8 cellular contexts compared by ENCODE assay signal in the genomic region with DNA sequence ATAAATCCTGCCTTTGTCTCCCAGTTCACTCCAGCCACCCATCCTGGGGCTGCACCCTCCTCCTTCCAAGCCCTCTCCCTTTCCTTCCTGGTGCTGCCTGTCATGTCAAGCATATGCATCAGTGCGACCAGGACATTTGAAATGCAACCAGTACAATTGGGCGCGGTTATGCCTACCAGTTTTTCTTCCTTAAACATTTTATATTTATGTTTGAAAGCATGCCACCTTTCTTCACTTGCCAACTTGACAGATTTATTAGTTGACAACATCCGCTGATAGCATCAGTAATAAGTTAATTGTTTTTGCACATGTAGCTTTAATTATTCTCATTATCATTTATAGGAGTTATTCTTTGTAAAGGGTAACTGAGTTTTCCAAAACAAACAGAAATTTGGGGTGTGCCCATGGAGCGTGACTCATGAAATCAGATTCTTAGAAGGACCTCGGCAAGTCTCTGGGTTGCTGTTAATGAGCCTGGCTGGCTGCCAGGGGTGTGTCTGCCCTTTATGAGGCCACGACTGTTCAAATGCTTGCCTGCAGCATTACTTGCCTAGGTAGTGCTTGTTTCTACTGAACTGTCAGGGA. TPM values are rescaled to one million over a fixed set of nuclear protein-coding genes. Genes with fewer than 3 reads are reported as not detected.
DNase-seq lines count a peak whose midpoint lies in the region; ATAC-seq and TF ChIP-seq lines count a peak whose summit lies in the region.

No MANE protein-coding gene starts in this region.

- H3K36me3 ChIP-seq in HEK293 (ENCODE audit: control insufficient read depth in 2 of 2, insufficient read depth in 1 of 2, low read length in 2 of 2): no peaks in the 10 kb centered on the region
- no peaks in the 10 kb centered on the region for H3K36me3 ChIP-seq in lower lobe of right lung

- peaks cover 11% of the 10 kb centered on the region for H3K4me1 ChIP-seq in HEK293 (ENCODE audit: control insufficient read depth, insufficient read depth, low read length)
- H3K4me1 ChIP-seq in lower lobe of right lung: peaks cover 27% of the 10 kb centered on the region

- peaks cover 2% of the 10 kb centered on the region; the same call in 1 of the 2 replicates for H3K9me3 ChIP-seq in HEK293 (ENCODE audit: control insufficient read depth, insufficient read depth, low read depth, low read length)
- H3K9me3 ChIP-seq in lower lobe of right lung: no peaks in the 10 kb centered on the region

- H3K4me3 ChIP-seq in HEK293 (ENCODE audit: low read depth, low read length) (no peak overlapping the region), lower lobe of right lung (no peak overlapping the region)

- DNase-seq in NCI-H2196 (lab: John Stamatoyannopoulos, UW; ENCODE audit: unreplicated experiment) (peak; percentile 63), astrocyte of the hippocampus (ENCODE audit: low read depth, low spot score) (peak; percentile 94), lower lobe of right lung (peak; percentile 93), GM20000 (ENCODE audit: low spot score) (no peak), HK-2 (ENCODE audit: unreplicated experiment) (no peak)

- peak overlapping the region; percentile 43; the same call in 1 of the 2 replicates for H3K27ac ChIP-seq in HEK293 (ENCODE audit: extremely low read depth, low read depth, low read length)
- no peak overlapping the region for H3K27ac ChIP-seq in lower lobe of right lung

- CTCF ChIA-PET in HEK293 (lab: Yijun Ruan, JAX): interaction anchor here (1.1 to 3.3 kb wide), 2 partner anchors 16 to 73 kb away, joined by 3 to 14 read pairs; no protein-coding TSS in a partner anchor

- ATAC-seq in lower lobe of right lung: peak; percentile 85 to 89
- ATAC-seq in GM18868 (IDR thresholded peaks at IDR 0.05; ENCODE audit: unreplicated experiment): no peak
- no peak for ATAC-seq in HG03520 (IDR thresholded peaks at IDR 0.05; ENCODE audit: unreplicated experiment)

- POLR2A ChIA-PET in HEK293 (lab: Yijun Ruan, JAX): no interaction called here

- no peak for TF ChIP-seq CTCF in HEK293 (tag by site-specific recombination; IDR thresholded peaks at IDR 0.05)
- TF ChIP-seq CTCF in lower lobe of right lung (IDR thresholded peaks at IDR 0.05): no peak
- no peak for TF ChIP-seq CTCF in GM20000 (IDR thresholded peaks at IDR 0.05; ENCODE audit: extremely low read depth, missing control alignments)

- H3K27me3 ChIP-seq in lower lobe of right lung (ENCODE audit: low read depth): no peaks in the 10 kb centered on the region

- intact Hi-C loops in lower lobe of right lung (cut with DNase I): no loop called here

TF ChIP-seq in HEK293, 187 proteins besides CTCF, POLR2A, EP300 and RAD21 (continues in another document):
- TF ChIP-seq ZNF510 (tag by site-specific recombination; IDR thresholded peaks at IDR 0.05; ENCODE audit: insufficient replicate concordance) (no peak), PRDM4 (tag by site-specific recombination; IDR thresholded peaks at IDR 0.05) (peak; percentile 90), PATZ1 (tag by site-specific recombination; IDR thresholded peaks at IDR 0.05) (peak; percentile 55), ZNF529 (tag by site-specific recombination; IDR thresholded peaks at IDR 0.05; ENCODE audit: insufficient replicate concordance) (peak; percentile 43), ZNF280D (tag by site-specific recombination; IDR thresholded peaks at IDR 0.05) (no peak), ZNF580 (tag by site-specific recombination; IDR thresholded peaks at IDR 0.05) (peak; percentile 89), HIC1 (tag by site-specific recombination; IDR thresholded peaks at IDR 0.05) (no peak), ZNF571 (tag by site-specific recombination; IDR thresholded peaks at IDR 0.05) (no peak), ZIC2 (tag by site-specific recombination; IDR thresholded peaks at IDR 0.05) (peak; percentile 34; the same call in 1 of the 2 replicates), ZBTB20 (tag by site-specific recombination; IDR thresholded peaks at IDR 0.05) (0 out of 2 replicates have a peak, but pooled peaks have one; percentile 9)

RNA-seq across cellular contexts. Expression of gene IL1B, which starts 32.8 kb away (rescaled TPM):
- 17.5 TPM for total RNA-seq in lower lobe of right lung

RNA-seq across cellular contexts. Expression of gene IL37, which starts 41.6 kb away (rescaled TPM):
- total RNA-seq in lower lobe of right lung: not detected

Comparison
In these comparisons a context has a peak if more than half of its experiments do, and no peak if none do; other contexts are left out.
1. DNase-seq: peak in NCI-H2196 (single experiment), astrocyte of the hippocampus (single experiment) and lower lobe of right lung (single experiment); none in GM20000 (single experiment) and HK-2 (single experiment).
2. ATAC-seq: peak in lower lobe of right lung (2 of 2); none in GM18868 (single experiment) and HG03520 (single experiment).